37 cellular contexts compared by ENCODE assay signal in the genomic region with DNA sequence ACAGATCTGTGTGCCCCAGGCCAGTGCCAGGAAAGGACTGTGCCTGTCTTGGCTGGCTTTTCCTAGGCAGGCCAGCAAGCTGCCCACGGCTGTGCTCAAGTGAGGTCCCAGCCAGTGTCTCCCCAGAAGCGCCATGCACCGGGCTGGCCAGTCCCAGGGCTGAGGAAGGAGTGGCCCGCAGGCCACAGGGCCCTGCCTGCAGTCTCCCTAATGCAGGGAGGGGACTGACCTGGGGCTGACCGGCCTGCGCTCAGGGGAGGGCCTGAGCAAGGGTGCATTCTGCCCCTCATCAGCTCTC.
"Had no signal": no experiment of that assay in that cellular context is flagged by ENCODE, and none has a peak within 500 bp of the region (broad histone marks: within the 10 kb centered on the region; RNA-seq: fewer than 3 reads in every experiment).

No MANE protein-coding gene starts in this region.

- H3K27ac Mint-ChIP-seq: activated CD4-positive, alpha-beta memory T cell treated with anti-CD3 and anti-CD28 coated beads, Interleukin-2, amount 10 ng/mL, durations not matched to agents 7 days and 5 days; activated CD4-positive, alpha-beta T cell treated with anti-CD3 and anti-CD28 coated beads for 36 hours; activated CD4-positive, alpha-beta T cell treated with anti-CD3 and anti-CD28 coated beads, Interleukin-2, amount 10 ng/mL, durations not matched to agents 7 days and 5 days; activated CD8-positive, alpha-beta memory T cell treated with anti-CD3 and anti-CD28 coated beads, Interleukin-2, amount 10 ng/mL, durations not matched to agents 7 days and 5 days; activated CD8-positive, alpha-beta T cell treated with anti-CD3 and anti-CD28 coated beads, Interleukin-2, amount 10 ng/mL, durations not matched to agents 7 days and 5 days; activated naive CD8-positive, alpha-beta T cell; activated naive CD8-positive, alpha-beta T cell treated with anti-CD3 and anti-CD28 coated beads, Interleukin-2, amount 10 ng/mL, durations not matched to agents 7 days and 5 days; activated naive CD8-positive, alpha-beta T cell treated with anti-CD3 and anti-CD28 coated beads, Interleukin-2, amount 50 U/mL, for 24 hours; activated T-cell treated with anti-CD3 and anti-CD28 coated beads, Interleukin-2, amount 50 U/mL, for 24 hours; activated T-helper 2 cell treated with anti-CD3 and anti-CD28 coated beads, Interferon-gamma antibody, Interleukin-2, Interleukin-4, amounts not matched to agents 10 μg/mL and 5 μg/mL and 100 μg/mL, durations not matched to agents 14 hours and 24 hours and 36 hours; T-helper 2 cell treated with Interferon-gamma antibody and Interleukin-4, amounts not matched to agents 5 μg/mL and 100 μg/mL, for 36 hours had no signal

- H3K27me3 Mint-ChIP-seq: central memory CD8-positive, alpha-beta T cell had no signal

- H3K4me1 Mint-ChIP-seq: activated CD4-positive, alpha-beta T cell treated with anti-CD3 and anti-CD28 coated beads for 36 hours; WTC11 had no signal

- H3K9me3 Mint-ChIP-seq: activated CD4-positive, alpha-beta memory T cell treated with anti-CD3 and anti-CD28 coated beads, Interleukin-2, amount 10 ng/mL, durations not matched to agents 7 days and 5 days; activated CD4-positive, alpha-beta T cell treated with anti-CD3 and anti-CD28 coated beads, Interleukin-2, amount 10 ng/mL, durations not matched to agents 7 days and 5 days; activated naive CD4-positive, alpha-beta T cell treated with anti-CD3 and anti-CD28 coated beads, Interleukin-2, amount 10 ng/mL, durations not matched to agents 7 days and 5 days; activated naive CD4-positive, alpha-beta T cell treated with anti-CD3 and anti-CD28 coated beads, Interleukin-2, amount 50 U/mL, for 24 hours; activated naive CD8-positive, alpha-beta T cell treated with anti-CD3 and anti-CD28 coated beads, Interleukin-2, amount 10 ng/mL, durations not matched to agents 7 days and 5 days; activated naive CD8-positive, alpha-beta T cell treated with anti-CD3 and anti-CD28 coated beads, Interleukin-2, amount 50 U/mL, for 24 hours; activated T-cell treated with anti-CD3 and anti-CD28 coated beads, Interleukin-2, amount 50 U/mL, for 24 hours; activated T-helper 2 cell treated with anti-CD3 and anti-CD28 coated beads, Interferon-gamma antibody, Interleukin-2, Interleukin-4, amounts not matched to agents 10 μg/mL and 5 μg/mL and 100 μg/mL, durations not matched to agents 14 hours and 24 hours and 36 hours; central memory CD8-positive, alpha-beta T cell; T-helper 2 cell treated with Interferon-gamma antibody and Interleukin-4, amounts not matched to agents 5 μg/mL and 100 μg/mL, for 36 hours; WTC11 had no signal

- H3K4me3 ChIP-seq: ascending aorta, cardiac muscle cell had no signal

- H3K4me3 Mint-ChIP-seq: activated CD4-positive, alpha-beta memory T cell treated with anti-CD3 and anti-CD28 coated beads, Interleukin-2, amount 10 ng/mL, durations not matched to agents 7 days and 5 days; activated CD4-positive, alpha-beta T cell treated with anti-CD3 and anti-CD28 coated beads for 36 hours; activated CD4-positive, alpha-beta T cell treated with anti-CD3 and anti-CD28 coated beads, Interleukin-2, amount 10 ng/mL, durations not matched to agents 7 days and 5 days; activated CD8-positive, alpha-beta memory T cell treated with anti-CD3 and anti-CD28 coated beads, Interleukin-2, amount 10 ng/mL, durations not matched to agents 7 days and 5 days; activated CD8-positive, alpha-beta T cell treated with anti-CD3 and anti-CD28 coated beads, Interleukin-2, amount 10 ng/mL, durations not matched to agents 7 days and 5 days; activated naive CD4-positive, alpha-beta T cell treated with anti-CD3 and anti-CD28 coated beads, Interleukin-2, amount 10 ng/mL, durations not matched to agents 7 days and 5 days; activated naive CD4-positive, alpha-beta T cell treated with anti-CD3 and anti-CD28 coated beads, Interleukin-2, amount 50 U/mL, for 24 hours; activated naive CD8-positive, alpha-beta T cell; activated naive CD8-positive, alpha-beta T cell treated with anti-CD3 and anti-CD28 coated beads, Interleukin-2, amount 10 ng/mL, durations not matched to agents 7 days and 5 days; activated naive CD8-positive, alpha-beta T cell treated with anti-CD3 and anti-CD28 coated beads, Interleukin-2, amount 50 U/mL, for 24 hours; activated T-cell treated with anti-CD3 and anti-CD28 coated beads, Interleukin-2, amount 50 U/mL, for 24 hours; brain; central memory CD8-positive, alpha-beta T cell; T-helper 2 cell treated with Interferon-gamma antibody and Interleukin-4, amounts not matched to agents 5 μg/mL and 100 μg/mL, for 36 hours; WTC11 had no signal

- H3K36me3 Mint-ChIP-seq: activated CD8-positive, alpha-beta memory T cell treated with anti-CD3 and anti-CD28 coated beads, Interleukin-2, amount 10 ng/mL, durations not matched to agents 7 days and 5 days; activated naive CD8-positive, alpha-beta T cell; activated naive CD8-positive, alpha-beta T cell treated with anti-CD3 and anti-CD28 coated beads, Interleukin-2, amount 10 ng/mL, durations not matched to agents 7 days and 5 days; brain; WTC11 had no signal

- ATAC-seq: activated CD4-positive, alpha-beta T cell treated with anti-CD3 and anti-CD28 coated beads for 36 hours; activated CD4-positive, CD25-positive, alpha-beta regulatory T cell treated with anti-CD3 and anti-CD28 coated beads, Interleukin-2, amount 50 U/mL, for 24 hours; activated CD8-positive, alpha-beta memory T cell treated with anti-CD3 and anti-CD28 coated beads, Interleukin-2, amount 10 ng/mL, durations not matched to agents 7 days and 5 days; activated CD8-positive, alpha-beta T cell treated with anti-CD3 and anti-CD28 coated beads, Interleukin-2, amount 10 ng/mL, durations not matched to agents 7 days and 5 days; activated naive CD8-positive, alpha-beta T cell treated with anti-CD3 and anti-CD28 coated beads, Interleukin-2, amount 50 U/mL, for 24 hours; WTC11 had no signal

- H3K27me3 ChIP-seq: ascending aorta had no signal

- H3K9me3 ChIP-seq: ascending aorta had no signal

- H3K36me3 ChIP-seq: cardiac muscle cell had no signal

- H3K27ac ChIP-seq: ascending aorta, cardiac muscle cell, VCaP had no signal

- DNase-seq: activated CD4-positive, alpha-beta memory T cell treated with anti-CD3 and anti-CD28 coated beads, Interleukin-2, amount 10 ng/mL, durations not matched to agents 7 days and 5 days; activated CD4-positive, alpha-beta T cell treated with anti-CD3 and anti-CD28 coated beads for 1 hour; activated CD4-positive, alpha-beta T cell treated with anti-CD3 and anti-CD28 coated beads for 36 hours; activated CD4-positive, alpha-beta T cell treated with anti-CD3 and anti-CD28 coated beads for 48 hours; activated CD4-positive, alpha-beta T cell treated with anti-CD3 and anti-CD28 coated beads, Interleukin-2, amount 10 ng/mL, durations not matched to agents 7 days and 5 days; activated CD4-positive, alpha-beta T cell treated with anti-CD3 and anti-CD28 coated beads, Interleukin-2, amount 50 U/mL, for 48 hours; activated CD4-positive, CD25-positive, alpha-beta regulatory T cell; activated CD8-positive, alpha-beta memory T cell treated with anti-CD3 and anti-CD28 coated beads for 24 hours; activated CD8-positive, alpha-beta memory T cell treated with anti-CD3 and anti-CD28 coated beads, Interleukin-2, amount 10 ng/mL, durations not matched to agents 7 days and 5 days; activated CD8-positive, alpha-beta memory T cell treated with anti-CD3 and anti-CD28 coated beads, Interleukin-2, amount 50 U/mL, for 48 hours; activated CD8-positive, alpha-beta T cell treated with anti-CD3 and anti-CD28 coated beads, Interleukin-2, amount 10 ng/mL, durations not matched to agents 7 days and 5 days; activated effector memory CD4-positive, alpha-beta T cell treated with Interleukin-2 at 50 U/mL for 16 hours; activated gamma-delta T cell; activated naive CD4-positive, alpha-beta T cell treated with anti-CD3 and anti-CD28 coated beads, Interleukin-2, amount 10 ng/mL, durations not matched to agents 7 days and 5 days; activated naive CD4-positive, alpha-beta T cell treated with Interleukin-2 at 50 U/mL for 16 hours; activated naive CD8-positive, alpha-beta T cell treated with anti-CD3 and anti-CD28 coated beads, Interleukin-2, amount 10 ng/mL, durations not matched to agents 7 days and 5 days; activated naive CD8-positive, alpha-beta T cell treated with anti-CD3 and anti-CD28 coated beads, Interleukin-2, amount 50 U/mL, for 24 hours; activated T-cell treated with anti-CD3 and anti-CD28 coated beads, Interleukin-2, amount 50 U/mL, for 24 hours; activated T-cell treated with anti-CD3 and anti-CD28 coated beads, Interleukin-2, amount 50 U/mL, for 48 hours; amygdala; anterior cingulate cortex; cerebellar nuclear complex; T-helper 2 cell; T-helper 9 cell had no signal

- FAIRE-seq: bronchial epithelial cell, TTC549 had no signal
